In genomic region chr2:33136056-33136455, GRCh38 we compare ENCODE assay signal across 16 cellular contexts.
DNase-seq lines count a peak whose midpoint lies in the region; ATAC-seq, FAIRE-seq and TF ChIP-seq lines count a peak whose summit lies in the region.
"Had no signal": no experiment of that assay in that cellular context is flagged by ENCODE, and none has a peak within 500 bp of the region (broad histone marks: within the 10 kb centered on the region; RNA-seq: fewer than 3 reads in every experiment).

No MANE protein-coding gene starts in this region.

- H3K4me3 ChIP-seq in mammary epithelial cell (replicated peaks in 1 of 3; ENCODE audit: insufficient read depth in 1 of 3, low read depth in 2 of 3, low read length in 3 of 3), result no peak overlapping the region
- peak overlapping the region; percentile 33 for H3K4me3 ChIP-seq in lower lobe of right lung
- H3K4me3 ChIP-seq in thoracic aorta, result peak overlapping the region; percentile 78

- H3K36me3 ChIP-seq in mammary epithelial cell (ENCODE audit: insufficient read depth, low read length), result no peaks in the 10 kb centered on the region
- no peaks in the 10 kb centered on the region for H3K36me3 ChIP-seq in lower lobe of right lung
- H3K36me3 ChIP-seq in thoracic aorta, result no peaks in the 10 kb centered on the region

- no peak overlapping the region for H3K9ac ChIP-seq in mammary epithelial cell (ENCODE audit: insufficient read depth, low read length)

- no peak for FAIRE-seq in RCC 7860 (lab: Jason Lieb, UNC)
- FAIRE-seq: bronchial epithelial cell had no signal

- ATAC-seq in lower lobe of right lung (no peak), thoracic aorta (ENCODE audit: insufficient number of reproducible peaks, low FRiP score, low read depth) (no peak)
- ATAC-seq: activated T-cell treated with anti-CD3 and anti-CD28 coated beads, Interleukin-2, amount 50 U/mL, for 72 hours had no signal

- 53% methylated on average over 4 of the region's 4 CpGs for WGBS in mammary epithelial cell (ENCODE audit: low coverage, missing lambda C conversion rate)

- H3K4me1 ChIP-seq in mammary epithelial cell (ENCODE audit: insufficient read depth, low read length) (peaks cover 33% of the 10 kb centered on the region), lower lobe of right lung (peaks cover 16% of the 10 kb centered on the region), thoracic aorta (ENCODE audit: control insufficient read depth in 1 of 2, low read depth in 2 of 2) (peaks cover 15 to 59% of the 10 kb centered on the region in 2 donors)
- H3K4me1 ChIP-seq: Caco-2 had no signal

- TF ChIP-seq CTCF in mammary epithelial cell (conservative IDR thresholded peaks at IDR 0.05 in 1 of 2, IDR thresholded peaks at IDR 0.05 in 1 of 2; ENCODE audit: extremely low read depth in 1 of 2, insufficient read depth in 1 of 2, low read depth in 1 of 2, low read length in 2 of 2) (no peak), lower lobe of right lung (IDR thresholded peaks at IDR 0.05) (no peak), thoracic aorta (IDR thresholded peaks at IDR 0.05) (no peak), GM10248 (IDR thresholded peaks at IDR 0.05; ENCODE audit: control extremely low read depth, extremely low read depth, low read depth, missing control alignments) (no peak)

- H3K9me3 ChIP-seq in mammary epithelial cell (replicated peaks; ENCODE audit: insufficient read depth, low read length), result no peaks in the 10 kb centered on the region
- H3K9me3 ChIP-seq in lower lobe of right lung, result no peaks in the 10 kb centered on the region
- H3K9me3 ChIP-seq in thoracic aorta, result no peaks in the 10 kb centered on the region
- H3K9me3 ChIP-seq: Caco-2 had no signal

- intact Hi-C loops in mammary epithelial cell (cut with micrococcal nuclease), result no loop called here
- intact Hi-C loops in lower lobe of right lung (cut with DNase I), result no loop called here

- no peak overlapping the region for H2AFZ ChIP-seq in mammary epithelial cell (ENCODE audit: low read depth, low read length)

- H3K27ac ChIP-seq in mammary epithelial cell (ENCODE audit: insufficient read depth, low read depth, low read length), result no peak overlapping the region
- H3K27ac ChIP-seq in lower lobe of right lung, result peak overlapping the region; percentile 79
- peak overlapping the region; percentile 95 to 98 for H3K27ac ChIP-seq in thoracic aorta

- H3K4me2 ChIP-seq in mammary epithelial cell (ENCODE audit: insufficient read depth, low read depth, low read length), result peak overlapping the region; percentile 24

- DNase-seq in NCI-H1092 treated with DMSO at 0.1 percent for 48 hours (lab: John Stamatoyannopoulos, UW), result peak; percentile 11
- DNase-seq in mammary epithelial cell, result no peak
- no peak for DNase-seq in lower lobe of right lung
- DNase-seq in thoracic aorta (ENCODE audit: low spot score), result no peak
- no peak for DNase-seq in RCC 7860 (ENCODE audit: low spot score)
- no peak for DNase-seq in activated effector memory CD4-positive, alpha-beta T cell treated with Interleukin-2 at 50 U/mL for 16 hours
- DNase-seq in SKM-1 treated with dmso at 0.1 percent for 144 hours (lab: John Stamatoyannopoulos, UW; ENCODE audit: unreplicated experiment), result no peak
- DNase-seq in GM10248 (ENCODE audit: extremely low spot score), result no peak
- DNase-seq: activated T-cell treated with anti-CD3 and anti-CD28 coated beads, Interleukin-2, amount 50 U/mL, for 72 hours; Caco-2; foreskin melanocyte; NCI-H526 treated with DMSO at 0.1 percent for 48 hours; occipital lobe; stimulated activated CD4-positive, alpha-beta T cell treated with anti-CD3 and anti-CD28 coated beads, Interleukin-2, amount 100 ng/mL, for 48 hours; stimulated activated naive CD4-positive, alpha-beta T cell treated with Interleukin-2 at 50 U/mL for 16 hours had no signal

- CTCF ChIA-PET in mammary epithelial cell (lab: Charles Lee; ENCODE audit: low non-redundant PET), result no interaction called here
- CTCF ChIA-PET in GM10248 (lab: Yijun Ruan, JAX), result interaction anchor here (1.3 kb wide), 1 partner anchor 9 kb away, joined by 4 read pairs; no protein-coding TSS in a partner anchor

- H3K27me3 ChIP-seq in mammary epithelial cell (ENCODE audit: insufficient read depth, low read length), result no peaks in the 10 kb centered on the region
- no peaks in the 10 kb centered on the region for H3K27me3 ChIP-seq in lower lobe of right lung (ENCODE audit: low read depth)
- H3K27me3 ChIP-seq in thoracic aorta (replicated peaks; ENCODE audit: insufficient read depth), result no peaks in the 10 kb centered on the region

- no peaks in the 10 kb centered on the region for H3K79me2 ChIP-seq in mammary epithelial cell (ENCODE audit: insufficient read depth, low read length)

- in situ Hi-C loops in mammary epithelial cell (cut with MboI; ENCODE audit: low sequenced_read_pairs in 2 of 2), result loop anchor here in 1 of 2 donors (25.0 kb wide), 1 partner anchor 126 kb away; no protein-coding TSS in a partner anchor

- no TSS peak for BruUV-seq in mammary epithelial cell (replicated peaks; lab: Mats Ljungman, UMichigan)

- dilution Hi-C loops in mammary epithelial cell (cut with HindIII; ENCODE audit: low sequenced_read_pairs), result no loop called here

- POLR2A ChIA-PET in GM10248 (lab: Yijun Ruan, JAX), result no interaction called here

- no peaks in the 10 kb centered on the region for H4K20me1 ChIP-seq in mammary epithelial cell (ENCODE audit: insufficient read depth, low read length)

Comparison
In these comparisons a context has a peak if more than half of its experiments do, and no peak if none do; other contexts are left out.
1. H3K4me3 ChIP-seq: peak in lower lobe of right lung (single experiment) and thoracic aorta (single experiment); none in mammary epithelial cell (0 of 3).